In the genomic region with DNA sequence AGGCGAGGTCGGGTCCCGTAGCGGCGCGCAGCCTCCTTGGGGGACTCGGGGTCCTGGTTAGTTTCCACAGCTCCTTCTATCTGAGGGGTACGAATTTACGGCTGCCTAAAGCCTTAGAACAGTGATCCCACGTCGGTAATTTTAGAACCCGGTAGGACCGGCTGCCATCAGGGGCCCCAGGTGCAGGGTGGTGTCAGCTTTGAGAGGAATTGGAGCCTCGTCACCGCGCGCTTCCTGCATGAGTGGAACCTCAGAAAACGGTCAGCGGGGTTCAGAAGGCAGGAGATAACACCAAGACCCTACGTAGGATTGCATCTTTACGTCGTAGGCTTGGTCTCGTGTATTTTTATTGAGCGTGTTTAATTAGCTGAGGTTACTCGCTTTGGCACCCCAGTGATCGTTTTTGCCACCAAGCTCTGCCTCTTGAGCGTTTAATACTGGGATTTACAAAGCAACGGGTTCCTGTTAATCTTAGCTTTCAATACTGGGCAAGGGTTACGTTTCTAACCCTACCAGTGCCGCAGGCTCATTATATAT, we compare ENCODE assay signal across 8 cellular contexts. TPM values are rescaled to one million over a fixed set of nuclear protein-coding genes. Genes with fewer than 3 reads are reported as not detected.
DNase-seq lines count a peak whose midpoint lies in the region; ATAC-seq and TF ChIP-seq lines count a peak whose summit lies in the region.

No MANE protein-coding gene starts in this region.

- DNase-seq in DMS53 (lab: John Stamatoyannopoulos, UW) (peak; percentile 84), SW 1271 (lab: John Stamatoyannopoulos, UW) (peak; percentile 43 to 77), caudate nucleus (lab: John Stamatoyannopoulos, UW) (peak in 10 of 61 donors; percentile 5 to 71 (median 51)), right lobe of liver (peak in 1 of 3 donors; percentile 48), hippocampal formation (lab: John Stamatoyannopoulos, UW) (no peak)
- peak; percentile 20 to 26 for DNase-seq in stimulated activated CD8-positive, alpha-beta memory T cell treated with anti-CD3 and anti-CD28 coated beads, Interleukin-15, amount 100 ng/mL, for 4 hours (ENCODE audit: low read depth in 2 of 2)

- intact Hi-C loops in right lobe of liver (cut with DNase I) = no loop called here

- ATAC-seq in GM19455 (IDR thresholded peaks at IDR 0.05; ENCODE audit: unreplicated experiment) (peak; percentile 62), HG03558 (IDR thresholded peaks at IDR 0.05; ENCODE audit: extremely low read depth, unreplicated experiment) (peak; percentile 32), right lobe of liver (peak; percentile 33 to 54 (median 52))

- TF ChIP-seq POLR2A in right lobe of liver (IDR thresholded peaks at IDR 0.05) = no peak

- H3K4me1 ChIP-seq in right lobe of liver = peaks cover 0 to 13% (median 0%) of the 10 kb centered on the region in 4 donors

- H3K9me3 ChIP-seq in right lobe of liver = no peaks in the 10 kb centered on the region

- H3K27me3 ChIP-seq in right lobe of liver = no peaks in the 10 kb centered on the region

- H3K36me3 ChIP-seq in right lobe of liver = no peaks in the 10 kb centered on the region

- WGBS in right lobe of liver (ENCODE audit: insufficient coverage, low coverage, low lambda C conversion rate, missing lambda C conversion rate) = 4% methylated on average over 15 of the region's 30 CpGs

- H3K4me3 ChIP-seq in right lobe of liver = peak overlapping the region; percentile 90 to 97 (median 96)

- no peak for TF ChIP-seq CTCF in right lobe of liver (IDR thresholded peaks at IDR 0.05)

- H3K27ac ChIP-seq in caudate nucleus (ENCODE audit: low read depth, low read length) (peak overlapping the region; percentile 88), right lobe of liver (peak overlapping the region; percentile 24 to 52 (median 41))

RNA-seq across cellular contexts. Expression of a gene that starts 0.4 kb away (rescaled TPM):
- total RNA-seq in right lobe of liver = under 1 TPM in 5 of 6 experiments, not detected in 1; 0.23 to 0.84 (median 0.66) TPM

Comparison
In these comparisons a context has a peak if more than half of its experiments do, and no peak if none do; other contexts are left out.
1. DNase-seq: peak in DMS53 (single experiment), SW 1271 (2 of 2) and stimulated activated CD8-positive, alpha-beta memory T cell treated with anti-CD3 and anti-CD28 coated beads, Interleukin-15, amount 100 ng/mL, for 4 hours (2 of 2); none in hippocampal formation (0 of 2).
2. Peak in every context shown above with its lines, with median percentiles within 50 percentile points of each other: ATAC-seq.